Comparison of ENCODE assay signal across 34 cellular contexts in genomic region chr3:119872773-119873172, GRCh38.
"Had no signal": no experiment of that assay in that cellular context is flagged by ENCODE, and none has a peak within 500 bp of the region (broad histone marks: within the 10 kb centered on the region; RNA-seq: fewer than 3 reads in every experiment).

No MANE protein-coding gene starts in this region.

- H3K9me3 Mint-ChIP-seq: activated B cell treated with CpG ODN at 0.5 μM for 24 hours; activated CD4-positive, alpha-beta memory T cell treated with anti-CD3 and anti-CD28 coated beads, Interleukin-2, amount 10 ng/mL, durations not matched to agents 7 days and 5 days; activated CD4-positive, alpha-beta T cell treated with anti-CD3 and anti-CD28 coated beads, Interleukin-2, amount 10 ng/mL, durations not matched to agents 7 days and 5 days; activated naive CD8-positive, alpha-beta T cell treated with anti-CD3 and anti-CD28 coated beads for 36 hours; activated naive CD8-positive, alpha-beta T cell treated with anti-CD3 and anti-CD28 coated beads, Interleukin-2, amount 50 U/mL, for 24 hours; activated T-cell treated with anti-CD3 and anti-CD28 coated beads, Interleukin-2, amount 50 U/mL, for 24 hours; activated T-cell treated with anti-CD3 and anti-CD28 coated beads, Interleukin-2, amount 50 U/mL, for 72 hours; T-helper 2 cell treated with Interferon-gamma antibody and Interleukin-4, amounts not matched to agents 5 μg/mL and 100 μg/mL, for 36 hours had no signal

- H3K4me1 ChIP-seq: body of pancreas, colonic mucosa had no signal

- H3K9me3 ChIP-seq: adrenal gland, body of pancreas, colonic mucosa, esophagus squamous epithelium had no signal

- ATAC-seq: activated CD4-positive, CD25-positive, alpha-beta regulatory T cell treated with anti-CD3 and anti-CD28 coated beads, Interleukin-2, amount 50 U/mL, for 24 hours; activated naive CD8-positive, alpha-beta T cell treated with anti-CD3 and anti-CD28 coated beads, Interleukin-2, amount 50 U/mL, for 24 hours; activated T-cell treated with anti-CD3 and anti-CD28 coated beads, Interleukin-2, amount 50 U/mL, for 72 hours; body of pancreas; T-helper 17 cell had no signal

- FAIRE-seq: endometrium, endothelial cell of umbilical vein had no signal

- H3K27ac Mint-ChIP-seq: activated B cell treated with CpG ODN at 0.5 μM for 24 hours; activated CD4-positive, alpha-beta memory T cell treated with anti-CD3 and anti-CD28 coated beads, Interleukin-2, amount 10 ng/mL, durations not matched to agents 7 days and 5 days; activated CD4-positive, alpha-beta T cell treated with anti-CD3 and anti-CD28 coated beads, Interleukin-2, amount 10 ng/mL, durations not matched to agents 7 days and 5 days; activated naive CD8-positive, alpha-beta T cell treated with anti-CD3 and anti-CD28 coated beads for 36 hours; activated naive CD8-positive, alpha-beta T cell treated with anti-CD3 and anti-CD28 coated beads, Interleukin-2, amount 50 U/mL, for 24 hours; activated T-cell treated with anti-CD3 and anti-CD28 coated beads, Interleukin-2, amount 50 U/mL, for 24 hours; activated T-cell treated with anti-CD3 and anti-CD28 coated beads, Interleukin-2, amount 50 U/mL, for 72 hours; T-helper 17 cell; T-helper 2 cell treated with Interferon-gamma antibody and Interleukin-4, amounts not matched to agents 5 μg/mL and 100 μg/mL, for 36 hours had no signal

- H3K27ac ChIP-seq: adrenal gland, body of pancreas, colonic mucosa, epithelial cell of prostate, esophagus squamous epithelium, WERI-Rb-1 had no signal

- DNase-seq: activated B cell treated with CpG ODN at 0.5 μM for 24 hours; activated CD4-positive, alpha-beta memory T cell treated with anti-CD3 and anti-CD28 coated beads, Interleukin-2, amount 10 ng/mL, durations not matched to agents 7 days and 5 days; activated CD4-positive, alpha-beta T cell treated with anti-CD3 and anti-CD28 coated beads for 4 hours; activated CD4-positive, alpha-beta T cell treated with anti-CD3 and anti-CD28 coated beads, Interleukin-2, amount 10 ng/mL, durations not matched to agents 7 days and 5 days; activated CD4-positive, alpha-beta T cell treated with anti-CD3 and anti-CD28 coated beads, Interleukin-2, amount 50 U/mL, for 4 hours; activated CD8-positive, alpha-beta memory T cell treated with anti-CD3 and anti-CD28 coated beads, Interleukin-2, amount 50 U/mL, for 48 hours; activated gamma-delta T cell; activated naive CD4-positive, alpha-beta T cell; activated naive CD4-positive, alpha-beta T cell treated with anti-CD3 and anti-CD28 coated beads, Interleukin-2, amount 50 U/mL, for 16 hours; activated naive CD8-positive, alpha-beta T cell treated with anti-CD3 and anti-CD28 coated beads for 36 hours; activated naive CD8-positive, alpha-beta T cell treated with anti-CD3 and anti-CD28 coated beads, Interleukin-2, amount 50 U/mL, for 24 hours; activated T-cell treated with anti-CD3 and anti-CD28 coated beads for 4 hours; activated T-cell treated with anti-CD3 and anti-CD28 coated beads, Interleukin-2, amount 50 U/mL, for 24 hours; activated T-cell treated with anti-CD3 and anti-CD28 coated beads, Interleukin-2, amount 50 U/mL, for 72 hours; adrenal gland; amygdala; aorta; body of pancreas; central memory CD4-positive, alpha-beta T cell; cerebellar nuclear complex; colonic mucosa; effector CD8-positive, alpha-beta T cell; esophagus squamous epithelium; foreskin melanocyte; head of caudate nucleus; T-helper 1 cell; T-helper 17 cell; T1000; WERI-Rb-1 had no signal

- H3K4me3 Mint-ChIP-seq: activated B cell treated with CpG ODN at 0.5 μM for 24 hours; activated CD4-positive, alpha-beta memory T cell treated with anti-CD3 and anti-CD28 coated beads, Interleukin-2, amount 10 ng/mL, durations not matched to agents 7 days and 5 days; activated CD4-positive, alpha-beta T cell treated with anti-CD3 and anti-CD28 coated beads, Interleukin-2, amount 10 ng/mL, durations not matched to agents 7 days and 5 days; activated naive CD8-positive, alpha-beta T cell treated with anti-CD3 and anti-CD28 coated beads for 36 hours; activated naive CD8-positive, alpha-beta T cell treated with anti-CD3 and anti-CD28 coated beads, Interleukin-2, amount 50 U/mL, for 24 hours; activated T-cell treated with anti-CD3 and anti-CD28 coated beads, Interleukin-2, amount 50 U/mL, for 24 hours; activated T-cell treated with anti-CD3 and anti-CD28 coated beads, Interleukin-2, amount 50 U/mL, for 72 hours; T-helper 17 cell; T-helper 2 cell treated with Interferon-gamma antibody and Interleukin-4, amounts not matched to agents 5 μg/mL and 100 μg/mL, for 36 hours had no signal

- H3K27me3 ChIP-seq: adrenal gland, body of pancreas, colonic mucosa, esophagus squamous epithelium had no signal

- H3K4me3 ChIP-seq: adrenal gland, body of pancreas, colonic mucosa, esophagus squamous epithelium had no signal

- H3K27me3 Mint-ChIP-seq: activated B cell treated with CpG ODN at 0.5 μM for 24 hours; activated CD4-positive, alpha-beta memory T cell treated with anti-CD3 and anti-CD28 coated beads, Interleukin-2, amount 10 ng/mL, durations not matched to agents 7 days and 5 days; activated CD4-positive, alpha-beta T cell treated with anti-CD3 and anti-CD28 coated beads, Interleukin-2, amount 10 ng/mL, durations not matched to agents 7 days and 5 days; activated naive CD8-positive, alpha-beta T cell treated with anti-CD3 and anti-CD28 coated beads for 36 hours; activated naive CD8-positive, alpha-beta T cell treated with anti-CD3 and anti-CD28 coated beads, Interleukin-2, amount 50 U/mL, for 24 hours; activated T-cell treated with anti-CD3 and anti-CD28 coated beads, Interleukin-2, amount 50 U/mL, for 24 hours; T-helper 17 cell had no signal

- H3K36me3 ChIP-seq: adrenal gland, colonic mucosa, esophagus squamous epithelium, WERI-Rb-1 had no signal
